In genomic region chr2:43995733-43996533, GRCh38 we compare ENCODE assay signal across 8 cellular contexts. TPM values are rescaled to one million over a fixed set of nuclear protein-coding genes. Genes with fewer than 3 reads are reported as not detected.
DNase-seq lines count a peak whose midpoint lies in the region; ATAC-seq and TF ChIP-seq lines count a peak whose summit lies in the region.

LRPPRC (minus strand) TSS chr2:43995989; CDS start chr2:43995947, 42 bp downstream.

- H3K36me3 Mint-ChIP-seq in CD8-positive, alpha-beta memory T cell = peaks cover 0 to 33% (median 12%) of the 10 kb centered on the region in 3 donors

- peak within 1 kb of the TSS; percentile 90 to 99 (median 93) for H3K4me3 Mint-ChIP-seq in CD8-positive, alpha-beta memory T cell

- POLR2A ChIA-PET in CD8-positive, alpha-beta memory T cell (lab: Charles Lee) = interaction anchor here (0.6 to 1.5 kb wide), 2 partner anchors 366 to 1300 kb away, joined by 4 read pairs; partner anchors contain the start of gene CAMKMT
- POLR2A ChIA-PET in activated CD8-positive, alpha-beta memory T cell treated with anti-CD3 and anti-CD28 coated beads for 36 hours (lab: Charles Lee) = no interaction called here

- H3K27me3 ChIP-seq in CD8-positive, alpha-beta memory T cell (ENCODE audit: insufficient read depth, low read length, poor library complexity, severe bottlenecking) = no peaks in the 10 kb centered on the region
- H3K27me3 ChIP-seq in lung (ENCODE audit: control insufficient read depth, insufficient read depth) = no peaks in the 10 kb centered on the region

- H3K27ac Mint-ChIP-seq in CD8-positive, alpha-beta memory T cell = peak within 1 kb of the TSS; percentile 85 to 99 (median 98)

- peaks cover 4 to 5% of the 10 kb centered on the region in 2 donors for H3K27me3 Mint-ChIP-seq in CD8-positive, alpha-beta memory T cell

- ATAC-seq in GM19468 (IDR thresholded peaks at IDR 0.05; ENCODE audit: extremely low read depth, unreplicated experiment) (peak; percentile 67), lung (ENCODE audit: insufficient read depth, low FRiP score) (peak; percentile 97)

- H3K36me3 ChIP-seq in CD8-positive, alpha-beta memory T cell (ENCODE audit: insufficient read depth, low read length) = peaks cover 8% of the 10 kb centered on the region
- peaks cover 2 to 5% of the 10 kb centered on the region in 2 donors for H3K36me3 ChIP-seq in lung (ENCODE audit: control insufficient read depth in 2 of 2, insufficient read depth in 2 of 2, low read length in 2 of 2)

- H3K9me3 Mint-ChIP-seq in CD8-positive, alpha-beta memory T cell = no peaks in the 10 kb centered on the region

- WGBS in lung, 2 donors = 0% methylated on average over 54 to 64 of the region's 64 CpGs

- DNase-seq in CD8-positive, alpha-beta memory T cell = peak; percentile 82 to 92 (median 91)
- DNase-seq in HT-29 (ENCODE audit: low spot score) (peak; percentile 97), NOMO-1 (lab: John Stamatoyannopoulos, UW; ENCODE audit: unreplicated experiment in 2 of 2) (peak; percentile 92 to 98), lung (ENCODE audit: low spot score) (peak; percentile 92)
- peak; percentile 88 for DNase-seq in effector CD8-positive, alpha-beta T cell (lab: John Stamatoyannopoulos, UW)
- peak; percentile 71 to 81 (median 77) for DNase-seq in stimulated activated CD4-positive, alpha-beta T cell treated with anti-CD3 and anti-CD28 coated beads, TNF-alpha, amount 100 ng/mL, for 4 hours (ENCODE audit: low read depth in 3 of 3)

- H3K4me1 Mint-ChIP-seq in CD8-positive, alpha-beta memory T cell = peaks cover 49 to 58% (median 54%) of the 10 kb centered on the region in 3 donors

- CTCF ChIA-PET in CD8-positive, alpha-beta memory T cell (lab: Charles Lee) = interaction anchor here (1.4 kb wide), 1 partner anchor 15 kb away, joined by 3 read pairs; no protein-coding TSS in a partner anchor
- CTCF ChIA-PET in activated CD8-positive, alpha-beta memory T cell treated with anti-CD3 and anti-CD28 coated beads for 36 hours (lab: Charles Lee) = no interaction called here

- peak within 1 kb of the TSS; percentile 95 for H3K4me3 ChIP-seq in CD8-positive, alpha-beta memory T cell (ENCODE audit: low read length)
- H3K4me3 ChIP-seq in lung = peak within 1 kb of the TSS; percentile 100

- H3K9me3 ChIP-seq in CD8-positive, alpha-beta memory T cell (ENCODE audit: low read length) = no peaks in the 10 kb centered on the region
- H3K9me3 ChIP-seq in lung (ENCODE audit: control insufficient read depth in 2 of 2, insufficient read depth in 1 of 2, low read length in 1 of 2) = no peaks in the 10 kb centered on the region

- peak within 1 kb of the TSS; percentile 84 for H3K27ac ChIP-seq in CD8-positive, alpha-beta memory T cell (ENCODE audit: low read depth, low read length)
- peak within 1 kb of the TSS; percentile 75 to 88 for H3K27ac ChIP-seq in lung (ENCODE audit: low read depth in 1 of 2, low read length in 1 of 2)

- TF ChIP-seq CTCF in lung (IDR thresholded peaks at IDR 0.05; ENCODE audit: control extremely low read depth, extremely low read depth) = no peak

- H3K4me1 ChIP-seq in CD8-positive, alpha-beta memory T cell (ENCODE audit: insufficient read depth, low read length) = peaks cover 26% of the 10 kb centered on the region
- peaks cover 6 to 7% of the 10 kb centered on the region in 2 donors for H3K4me1 ChIP-seq in lung (ENCODE audit: control insufficient read depth in 2 of 2, insufficient read depth in 2 of 2, low read length in 2 of 2)

RNA-seq across cellular contexts. Expression of gene LRPPRC, which starts in this region (rescaled TPM):
- total RNA-seq in CD8-positive, alpha-beta memory T cell = 100 to 1,000 TPM; 164 to 166 TPM
- 41.0 TPM for polyA plus RNA-seq in CD8-positive, alpha-beta memory T cell
- 49.3 and 53.9 TPM in 2 replicates for total RNA-seq in HT-29 (2014; rRNA removed; shearing (Covaris generic))
- 100 to 1,000 TPM; 181 to 190 TPM for total RNA-seq in activated CD8-positive, alpha-beta memory T cell treated with anti-CD3 and anti-CD28 coated beads for 36 hours
- total RNA-seq in lung = 10 to 100 TPM; 63.3 to 96.6 TPM
- polyA plus RNA-seq in lung = 10 to 100 TPM; 29.5 to 34.0 TPM

Comparison
In these comparisons a context has a peak if more than half of its experiments do, and no peak if none do; other contexts are left out.
1. Peak in every context shown above with its lines: DNase-seq, ATAC-seq, H3K4me3 ChIP-seq and H3K27ac ChIP-seq.